ENCODE assay signal across 8 cellular contexts in the genomic region with DNA sequence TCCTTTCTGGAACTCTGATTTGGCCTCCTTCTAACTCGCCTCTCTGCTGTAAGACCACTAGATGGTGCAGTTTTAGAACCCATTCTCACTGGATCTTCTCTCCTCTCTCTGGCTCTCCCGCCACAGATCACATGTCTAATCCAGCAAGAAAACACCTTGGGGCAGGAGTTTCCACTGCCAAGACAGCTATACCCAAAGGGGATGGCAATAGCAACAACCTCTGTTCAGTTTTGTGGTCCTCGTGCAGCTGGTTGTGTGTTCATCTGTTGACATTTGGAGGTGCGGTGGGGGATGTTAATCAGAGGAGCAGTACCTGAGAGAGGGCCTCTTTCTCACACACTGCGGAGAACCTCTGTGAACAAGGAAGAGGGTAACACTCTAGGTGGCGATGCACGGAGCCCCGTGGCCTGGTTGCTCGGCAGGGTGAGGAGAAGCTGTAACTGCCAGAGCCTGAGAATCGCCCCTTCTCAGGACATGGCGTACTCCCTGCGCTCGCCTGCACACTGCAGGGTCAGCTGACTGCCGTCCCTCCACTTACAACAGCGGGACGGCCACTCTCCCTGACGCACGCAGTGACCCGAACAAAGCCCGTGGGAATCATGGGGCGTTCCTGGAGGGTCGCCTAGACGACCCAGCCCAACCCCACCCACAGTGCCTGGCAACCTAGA. TPM values are rescaled to one million over a fixed set of nuclear protein-coding genes. Genes with fewer than 3 reads are reported as not detected.
DNase-seq lines count a peak whose midpoint lies in the region; ATAC-seq and TF ChIP-seq lines count a peak whose summit lies in the region.

A gene (plus strand): TSS at position 666 of the 668 bp plus-strand sequence. CDS start 25 bp downstream, outside the sequence.

- H3K27me3 Mint-ChIP-seq in brain = no peaks in the 10 kb centered on the region

- H3K4me3 Mint-ChIP-seq in brain = no peak within 1 kb of the TSS

- DNase-seq in AG20443 (ENCODE audit: low spot score) = peak; percentile 83
- peak; percentile 66 for DNase-seq in NCI-H2227 (lab: John Stamatoyannopoulos, UW; ENCODE audit: unreplicated experiment)
- peak; percentile 65 for DNase-seq in kidney tubule cell (ENCODE audit: low spot score)

- H3K27ac Mint-ChIP-seq in brain = no peak within 1 kb of the TSS

- peaks cover 0 to 3% (median 0%) of the 10 kb centered on the region in 5 experiments for H3K9me3 Mint-ChIP-seq in brain

- ATAC-seq in HG02884 (IDR thresholded peaks at IDR 0.05; ENCODE audit: unreplicated experiment) (peak; percentile 57), HG03097 (IDR thresholded peaks at IDR 0.05; ENCODE audit: low FRiP score, unreplicated experiment) (no peak), HG03135 (IDR thresholded peaks at IDR 0.05; ENCODE audit: unreplicated experiment) (no peak)

- no peaks in the 10 kb centered on the region for H3K36me3 Mint-ChIP-seq in brain

- peak; percentile 62 for TF ChIP-seq CTCF in GM12872 (IDR thresholded peaks at IDR 0.05; ENCODE audit: insufficient read depth, low read depth, low read length)
- TF ChIP-seq CTCF in brain (conservative IDR thresholded peaks at IDR 0.05) = peak; percentile 38

- no peaks in the 10 kb centered on the region for H3K4me1 Mint-ChIP-seq in brain

RNA-seq across cellular contexts. Expression of the gene that starts here (rescaled TPM):
- polyA plus RNA-seq in brain (ENCODE audit: insufficient read depth, low read depth, low replicate concordance) = 0.37 TPM
